In genomic region chr2:12316464-12316863, GRCh38 we compare ENCODE assay signal across 28 cellular contexts.
"Had no signal": no experiment of that assay in that cellular context is flagged by ENCODE, and none has a peak within 500 bp of the region (broad histone marks: within the 10 kb centered on the region; RNA-seq: fewer than 3 reads in every experiment).

No MANE protein-coding gene starts in this region.

- H3K27me3 ChIP-seq: brain microvascular endothelial cell, foreskin keratinocyte, heart right ventricle, left lung, upper lobe of left lung had no signal

- H3K9me3 ChIP-seq: heart right ventricle, left lung, lower lobe of right lung, mucosa of descending colon, upper lobe of left lung had no signal

- H3K4me3 Mint-ChIP-seq: activated CD4-positive, alpha-beta memory T cell treated with anti-CD3 and anti-CD28 coated beads for 36 hours; activated CD4-positive, alpha-beta T cell treated with anti-CD3 and anti-CD28 coated beads, Interleukin-2, amount 10 ng/mL, durations not matched to agents 24 days and 14 days; activated naive CD4-positive, alpha-beta T cell treated with anti-CD3 and anti-CD28 coated beads, Interleukin-2, amount 10 ng/mL, durations not matched to agents 7 days and 5 days; activated T-helper 1 cell treated with anti-CD3 and anti-CD28 coated beads, Interleukin-12 subunit alpha, Interleukin-12 subunit beta, Interleukin-2, Interleukin-4 antibody, amounts not matched to agents 30 ng/mL and 10 ng/mL and 1 ng/mL, durations not matched to agents 14 hours and 24 hours and 36 hours; endodermal cell; natural killer cell treated with Interleukin-12 subunit alpha and Interleukin-12 subunit beta and Interleukin-15 and Interleukin-18, amount 100 ng/mL, for 72 hours; stimulated activated naive CD8-positive, alpha-beta T cell treated with anti-CD3 and anti-CD28 coated beads, Interleukin-15, Interleukin-2, amounts not matched to agents 100 ng/mL and 50 ng/mL, for 24 hours; T-helper 1 cell treated with Interleukin-12 subunit alpha and Interleukin-12 subunit beta and Interleukin-4 antibody, amounts not matched to agents 30 μg/mL and 1 μg/mL, for 36 hours had no signal

- DNase-seq: activated CD4-positive, alpha-beta memory T cell treated with anti-CD3 and anti-CD28 coated beads for 36 hours; activated CD4-positive, alpha-beta T cell treated with anti-CD3 and anti-CD28 coated beads, Interleukin-2, amount 10 ng/mL, durations not matched to agents 24 days and 14 days; activated CD4-positive, CD25-positive, alpha-beta regulatory T cell treated with anti-CD3 and anti-CD28 coated beads, Interleukin-2, amount 50 U/mL, for 72 hours; activated CD8-positive, alpha-beta memory T cell treated with anti-CD3 and anti-CD28 coated beads, Interleukin-2, amount 50 U/mL, for 4 hours; activated effector memory CD4-positive, alpha-beta T cell treated with anti-CD3 and anti-CD28 coated beads, Interleukin-2, amount 50 U/mL, for 16 hours; activated naive CD4-positive, alpha-beta T cell treated with anti-CD3 and anti-CD28 coated beads, Interleukin-2, amount 10 ng/mL, durations not matched to agents 7 days and 5 days; activated T-cell treated with anti-CD3 and anti-CD28 coated beads, Interleukin-2, amount 50 U/mL, for 1 hour; amniotic stem cell; brain microvascular endothelial cell; caudate nucleus; endodermal cell; foreskin keratinocyte; heart right ventricle; left lung; lower lobe of right lung; mucosa of descending colon; stimulated activated CD4-positive, alpha-beta T cell treated with anti-CD3 and anti-CD28 coated beads, Interleukin-12 subunit alpha, Interleukin-12 subunit beta, amount 100 ng/mL, for 4 hours; stimulated activated CD4-positive, alpha-beta T cell treated with anti-CD3 and anti-CD28 coated beads, Interleukin-4, amount 100 ng/mL, for 1 hour; substantia nigra; T1000; upper lobe of left lung had no signal

- H3K36me3 Mint-ChIP-seq: activated CD4-positive, alpha-beta memory T cell treated with anti-CD3 and anti-CD28 coated beads for 36 hours; activated naive CD4-positive, alpha-beta T cell treated with anti-CD3 and anti-CD28 coated beads, Interleukin-2, amount 10 ng/mL, durations not matched to agents 7 days and 5 days; natural killer cell treated with Interleukin-12 subunit alpha and Interleukin-12 subunit beta and Interleukin-15 and Interleukin-18, amount 100 ng/mL, for 72 hours had no signal

- H3K27ac ChIP-seq: brain microvascular endothelial cell, foreskin keratinocyte, heart right ventricle, left lung, lower lobe of right lung, upper lobe of left lung had no signal

- FAIRE-seq: astrocyte had no signal

- H3K27ac Mint-ChIP-seq: activated CD4-positive, alpha-beta memory T cell treated with anti-CD3 and anti-CD28 coated beads for 36 hours; activated CD4-positive, alpha-beta T cell treated with anti-CD3 and anti-CD28 coated beads, Interleukin-2, amount 10 ng/mL, durations not matched to agents 24 days and 14 days; activated naive CD4-positive, alpha-beta T cell treated with anti-CD3 and anti-CD28 coated beads, Interleukin-2, amount 10 ng/mL, durations not matched to agents 7 days and 5 days; activated T-helper 1 cell treated with anti-CD3 and anti-CD28 coated beads, Interleukin-12 subunit alpha, Interleukin-12 subunit beta, Interleukin-2, Interleukin-4 antibody, amounts not matched to agents 30 ng/mL and 10 ng/mL and 1 ng/mL, durations not matched to agents 14 hours and 24 hours and 36 hours; endodermal cell; progenitor cell of endocrine pancreas; stimulated activated naive CD8-positive, alpha-beta T cell treated with anti-CD3 and anti-CD28 coated beads, Interleukin-15, Interleukin-2, amounts not matched to agents 100 ng/mL and 50 ng/mL, for 24 hours; T-helper 1 cell treated with Interleukin-12 subunit alpha and Interleukin-12 subunit beta and Interleukin-4 antibody, amounts not matched to agents 30 μg/mL and 1 μg/mL, for 36 hours had no signal

- H3K36me3 ChIP-seq: brain microvascular endothelial cell, heart right ventricle, left lung, lower lobe of right lung, upper lobe of left lung had no signal

- H3K27me3 Mint-ChIP-seq: activated CD4-positive, alpha-beta memory T cell treated with anti-CD3 and anti-CD28 coated beads for 36 hours; stimulated activated naive CD8-positive, alpha-beta T cell treated with anti-CD3 and anti-CD28 coated beads, Interleukin-15, Interleukin-2, amounts not matched to agents 100 ng/mL and 50 ng/mL, for 24 hours had no signal

- H3K9me3 Mint-ChIP-seq: activated CD4-positive, alpha-beta memory T cell treated with anti-CD3 and anti-CD28 coated beads for 36 hours; activated CD4-positive, alpha-beta T cell treated with anti-CD3 and anti-CD28 coated beads, Interleukin-2, amount 10 ng/mL, durations not matched to agents 24 days and 14 days; activated T-helper 1 cell treated with anti-CD3 and anti-CD28 coated beads, Interleukin-12 subunit alpha, Interleukin-12 subunit beta, Interleukin-2, Interleukin-4 antibody, amounts not matched to agents 30 ng/mL and 10 ng/mL and 1 ng/mL, durations not matched to agents 14 hours and 24 hours and 36 hours; endodermal cell; natural killer cell treated with Interleukin-12 subunit alpha and Interleukin-12 subunit beta and Interleukin-15 and Interleukin-18, amount 100 ng/mL, for 72 hours; stimulated activated naive CD8-positive, alpha-beta T cell treated with anti-CD3 and anti-CD28 coated beads, Interleukin-15, Interleukin-2, amounts not matched to agents 100 ng/mL and 50 ng/mL, for 24 hours; T-helper 1 cell treated with Interleukin-12 subunit alpha and Interleukin-12 subunit beta and Interleukin-4 antibody, amounts not matched to agents 30 μg/mL and 1 μg/mL, for 36 hours had no signal

- H3K4me3 ChIP-seq: heart right ventricle, left lung, lower lobe of right lung, mucosa of descending colon, skin epidermis, upper lobe of left lung had no signal
